Comparison of ENCODE assay signal across 1 cellular context in the genomic region with DNA sequence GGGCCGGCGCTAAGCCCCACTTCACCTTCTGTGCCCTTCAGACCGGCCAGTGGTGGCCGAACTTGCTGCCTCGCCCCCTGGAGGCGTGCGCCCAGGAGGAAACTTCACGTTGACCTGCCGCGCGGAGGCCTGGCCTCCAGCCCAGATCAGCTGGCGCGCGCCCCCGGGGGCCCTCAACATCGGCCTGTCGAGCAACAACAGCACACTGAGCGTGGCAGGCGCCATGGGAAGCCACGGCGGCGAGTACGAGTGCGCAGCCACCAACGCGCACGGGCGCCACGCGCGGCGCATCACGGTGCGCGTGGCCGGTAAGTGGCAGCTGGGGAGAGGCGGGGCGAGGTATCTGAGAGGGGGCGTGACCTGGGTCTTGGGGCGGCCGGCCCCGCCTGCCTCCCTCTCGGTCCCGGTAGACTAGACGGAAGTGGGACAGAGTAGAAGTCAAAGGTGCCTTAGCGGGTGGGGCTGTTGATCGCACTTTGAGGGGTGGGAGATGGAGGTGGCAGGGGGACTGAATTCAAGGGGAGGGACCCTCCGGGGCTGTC.
TF ChIP-seq lines count a peak whose summit lies in the region.

No MANE protein-coding gene starts in this region.

TF ChIP-seq in IMR-90, 13 proteins besides CTCF, POLR2A, EP300 and RAD21 (continued from another document):
- TF ChIP-seq, protein P1, sequence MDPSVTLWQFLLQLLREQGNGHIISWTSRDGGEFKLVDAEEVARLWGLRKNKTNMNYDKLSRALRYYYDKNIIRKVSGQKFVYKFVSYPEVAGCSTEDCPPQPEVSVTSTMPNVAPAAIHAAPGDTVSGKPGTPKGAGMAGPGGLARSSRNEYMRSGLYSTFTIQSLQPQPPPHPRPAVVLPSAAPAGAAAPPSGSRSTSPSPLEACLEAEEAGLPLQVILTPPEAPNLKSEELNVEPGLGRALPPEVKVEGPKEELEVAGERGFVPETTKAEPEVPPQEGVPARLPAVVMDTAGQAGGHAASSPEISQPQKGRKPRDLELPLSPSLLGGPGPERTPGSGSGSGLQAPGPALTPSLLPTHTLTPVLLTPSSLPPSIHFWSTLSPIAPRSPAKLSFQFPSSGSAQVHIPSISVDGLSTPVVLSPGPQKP (IDR thresholded peaks at IDR 0.05; ENCODE audit: borderline replicate concordance, low read depth, low read length), result no peak
- TF ChIP-seq, protein P2, sequence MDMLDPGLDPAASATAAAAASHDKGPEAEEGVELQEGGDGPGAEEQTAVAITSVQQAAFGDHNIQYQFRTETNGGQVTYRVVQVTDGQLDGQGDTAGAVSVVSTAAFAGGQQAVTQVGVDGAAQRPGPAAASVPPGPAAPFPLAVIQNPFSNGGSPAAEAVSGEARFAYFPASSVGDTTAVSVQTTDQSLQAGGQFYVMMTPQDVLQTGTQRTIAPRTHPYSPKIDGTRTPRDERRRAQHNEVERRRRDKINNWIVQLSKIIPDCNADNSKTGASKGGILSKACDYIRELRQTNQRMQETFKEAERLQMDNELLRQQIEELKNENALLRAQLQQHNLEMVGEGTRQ (IDR thresholded peaks at IDR 0.05; ENCODE audit: low read depth, low read length), result no peak
- no peak for TF ChIP-seq FOS (IDR thresholded peaks at IDR 0.05; ENCODE audit: low read depth, low read length)
- TF ChIP-seq CEBPB (IDR thresholded peaks at IDR 0.05; ENCODE audit: low read depth, low read length), result no peak
- no peak for TF ChIP-seq BHLHE40 (IDR thresholded peaks at IDR 0.05; ENCODE audit: low read depth, low read length)
- TF ChIP-seq NFE2L2 (IDR thresholded peaks at IDR 0.05; ENCODE audit: low read depth, low read length), result no peak
- TF ChIP-seq MAZ (IDR thresholded peaks at IDR 0.05; ENCODE audit: borderline replicate concordance, low read depth, low read length), result no peak
